In genomic region chrX:13029341-13029740, GRCh38 we compare ENCODE assay signal across 9 cellular contexts. TPM values are rescaled to one million over a fixed set of nuclear protein-coding genes. Genes with fewer than 3 reads are reported as not detected.
DNase-seq lines count a peak whose midpoint lies in the region; ATAC-seq and TF ChIP-seq lines count a peak whose summit lies in the region.
"Had no signal": no experiment of that assay in that cellular context is flagged by ENCODE, and none has a peak within 500 bp of the region (broad histone marks: within the 10 kb centered on the region; RNA-seq: fewer than 3 reads in every experiment).

No MANE protein-coding gene starts in this region.

- H3K27ac ChIP-seq in CD4-positive, alpha-beta T cell (ENCODE audit: low read depth, low read length) = peak overlapping the region; percentile 19
- peak overlapping the region; percentile 99 for H3K27ac ChIP-seq in PC-9
- peak overlapping the region; percentile 89 for H3K27ac ChIP-seq in endodermal cell (ENCODE audit: low read depth, low read length)

- H3F3A ChIP-seq in PC-9 (ENCODE audit: insufficient read depth, low read depth) = peaks cover 46% of the 10 kb centered on the region

- intact Hi-C loops in CD4-positive, alpha-beta T cell (cut with DNase I, micrococcal nuclease) = no loop called here
- intact Hi-C loops in PC-9 (cut with micrococcal nuclease; ENCODE audit: unreplicated experiment) = loop anchor here (1.0 to 2.0 kb wide), 12 partner anchors 21 to 459 kb away; no protein-coding TSS in a partner anchor

- H3K36me3 Mint-ChIP-seq in CD4-positive, alpha-beta T cell (ENCODE audit: low read depth) = no peaks in the 10 kb centered on the region
- H3K36me3 Mint-ChIP-seq in endodermal cell (ENCODE audit: low read depth) = no peaks in the 10 kb centered on the region
- no peaks in the 10 kb centered on the region for H3K36me3 Mint-ChIP-seq in natural killer cell treated with Interleukin-12 subunit alpha and Interleukin-12 subunit beta and Interleukin-15 and Interleukin-18, amount 100 ng/mL, for 72 hours

- peak overlapping the region; percentile 37; the same call in 1 of the 2 replicates for H3K4me3 ChIP-seq in PC-9
- H3K4me3 ChIP-seq in endodermal cell (ENCODE audit: low read length) = peak overlapping the region; percentile 70

- peaks cover 83% of the 10 kb centered on the region for H3K4me1 Mint-ChIP-seq in CD4-positive, alpha-beta T cell (ENCODE audit: low read depth)
- peaks cover 29% of the 10 kb centered on the region for H3K4me1 Mint-ChIP-seq in endodermal cell
- peaks cover 37 to 43% of the 10 kb centered on the region in 2 donors for H3K4me1 Mint-ChIP-seq in natural killer cell treated with Interleukin-12 subunit alpha and Interleukin-12 subunit beta and Interleukin-15 and Interleukin-18, amount 100 ng/mL, for 72 hours (ENCODE audit: low read depth in 2 of 2)

- H3K9me3 Mint-ChIP-seq in CD4-positive, alpha-beta T cell = no peaks in the 10 kb centered on the region
- H3K9me3 Mint-ChIP-seq in endodermal cell = peaks cover 34% of the 10 kb centered on the region
- H3K9me3 Mint-ChIP-seq in natural killer cell treated with Interleukin-12 subunit alpha and Interleukin-12 subunit beta and Interleukin-15 and Interleukin-18, amount 100 ng/mL, for 72 hours = peaks cover 2% of the 10 kb centered on the region
- H3K9me3 Mint-ChIP-seq: activated B cell treated with CpG ODN at 0.5 μM for 24 hours had no signal

- H3K36me3 ChIP-seq in PC-9 (ENCODE audit: low read depth) (no peaks in the 10 kb centered on the region), endodermal cell (ENCODE audit: control insufficient read depth, insufficient read depth, low read length) (no peaks in the 10 kb centered on the region)

- H3K27me3 Mint-ChIP-seq in CD4-positive, alpha-beta T cell = no peaks in the 10 kb centered on the region
- no peaks in the 10 kb centered on the region for H3K27me3 Mint-ChIP-seq in endodermal cell (ENCODE audit: insufficient read depth)
- H3K27me3 Mint-ChIP-seq in natural killer cell treated with Interleukin-12 subunit alpha and Interleukin-12 subunit beta and Interleukin-15 and Interleukin-18, amount 100 ng/mL, for 72 hours = peaks cover 0 to 17% of the 10 kb centered on the region in 2 donors
- H3K27me3 Mint-ChIP-seq: activated B cell treated with CpG ODN at 0.5 μM for 24 hours had no signal

- peak overlapping the region; percentile 98 for H3K27ac Mint-ChIP-seq in CD4-positive, alpha-beta T cell
- peak overlapping the region; percentile 98 for H3K27ac Mint-ChIP-seq in endodermal cell
- H3K27ac Mint-ChIP-seq in natural killer cell treated with Interleukin-12 subunit alpha and Interleukin-12 subunit beta and Interleukin-15 and Interleukin-18, amount 100 ng/mL, for 72 hours = peak overlapping the region; percentile 62 to 80
- H3K27ac Mint-ChIP-seq: activated B cell treated with CpG ODN at 0.5 μM for 24 hours had no signal

- CTCF ChIA-PET in CD4-positive, alpha-beta T cell (lab: Charles Lee) = interaction anchor here (1.9 to 2.0 kb wide), 2 partner anchors 63 to 82 kb away, joined by 8 to 13 read pairs; no protein-coding TSS in a partner anchor
- CTCF ChIA-PET in PC-9 (lab: Charles Lee) = no interaction called here

- no peak for TF ChIP-seq CTCF in CD4-positive, alpha-beta T cell (IDR thresholded peaks at IDR 0.05)
- no peak for TF ChIP-seq CTCF in PC-9 (conservative IDR thresholded peaks at IDR 0.05)
- no peak for TF ChIP-seq CTCF in endodermal cell (conservative IDR thresholded peaks at IDR 0.05)

- POLR2A ChIA-PET in CD4-positive, alpha-beta T cell (lab: Charles Lee) = interaction anchor here (0.5 to 11.6 kb wide), 12 partner anchors 14 to 80 kb away, joined by 3 to 184 read pairs (median 15); partner anchors contain the start of genes FAM9C and TMSB4X
- POLR2A ChIA-PET in PC-9 (lab: Charles Lee; ENCODE audit: unreplicated experiment) = no interaction called here

- H3K4me1 ChIP-seq in PC-9 (replicated peaks; ENCODE audit: insufficient read depth) (peaks cover 56% of the 10 kb centered on the region), endodermal cell (ENCODE audit: control insufficient read depth, insufficient read depth, low read length) (no peaks in the 10 kb centered on the region)

- peak in 3 of 10 experiments; percentile 9 to 16 (median 10) for DNase-seq in CD4-positive, alpha-beta T cell
- DNase-seq in PC-9 (peak; percentile 74 to 81), endodermal cell (peak; percentile 84), NCI-H2081 (lab: John Stamatoyannopoulos, UW) (no peak), NCI-H1694 treated with DMSO at 0.1 percent for 48 hours (lab: John Stamatoyannopoulos, UW) (no peak)
- no peak for DNase-seq in natural killer cell treated with Interleukin-12 subunit alpha and Interleukin-12 subunit beta and Interleukin-15 and Interleukin-18, amount 100 ng/mL, for 72 hours (ENCODE audit: low spot score)
- DNase-seq: activated B cell treated with CpG ODN at 0.5 μM for 24 hours had no signal

- H3K4me3 Mint-ChIP-seq in CD4-positive, alpha-beta T cell = peak overlapping the region; percentile 70
- peak overlapping the region; percentile 39 for H3K4me3 Mint-ChIP-seq in endodermal cell
- H3K4me3 Mint-ChIP-seq in natural killer cell treated with Interleukin-12 subunit alpha and Interleukin-12 subunit beta and Interleukin-15 and Interleukin-18, amount 100 ng/mL, for 72 hours = no peak overlapping the region

- H3K4me2 ChIP-seq in PC-9 = peak overlapping the region; percentile 76

- H3K27me3 ChIP-seq in CD4-positive, alpha-beta T cell (ENCODE audit: control insufficient read depth, insufficient read depth, low read length) = no peaks in the 10 kb centered on the region
- no peaks in the 10 kb centered on the region for H3K27me3 ChIP-seq in PC-9 (ENCODE audit: insufficient read depth, low read depth)
- no peaks in the 10 kb centered on the region for H3K27me3 ChIP-seq in endodermal cell (ENCODE audit: control insufficient read depth, insufficient read depth, low read length, poor library complexity, severe bottlenecking)

- TSS peak; percentile 86 for BruUV-seq in PC-9 (replicated peaks; lab: Mats Ljungman, UMichigan)

- no peaks in the 10 kb centered on the region for H3K9me3 ChIP-seq in CD4-positive, alpha-beta T cell (ENCODE audit: control insufficient read depth, low read length)
- H3K9me3 ChIP-seq in PC-9 (ENCODE audit: insufficient read depth, low read depth) (no peaks in the 10 kb centered on the region), endodermal cell (ENCODE audit: control insufficient read depth, low read length) (no peaks in the 10 kb centered on the region)

- H3K9me2 ChIP-seq in PC-9 (ENCODE audit: insufficient read depth) = no peaks in the 10 kb centered on the region

- WGBS in endodermal cell (ENCODE audit: insufficient coverage in 1 of 2, insufficient read length in 1 of 2), 2 experiments = 4% methylated on average over 5 of the region's 5 CpGs; no CpG with 5 or more reads in 1 of the 2 experiments

- H4K20me1 ChIP-seq in PC-9 (ENCODE audit: insufficient read depth) = no peaks in the 10 kb centered on the region

- H3K9ac ChIP-seq in endodermal cell (ENCODE audit: extremely low read depth, low read length, poor library complexity, severe bottlenecking) = peak overlapping the region; percentile 67

- H3K79me2 ChIP-seq in PC-9 (ENCODE audit: low read depth) = no peaks in the 10 kb centered on the region

- ATAC-seq in CD4-positive, alpha-beta T cell (ENCODE audit: poor library complexity) = peak; percentile 42
- ATAC-seq in natural killer cell treated with Interleukin-12 subunit alpha and Interleukin-12 subunit beta and Interleukin-15 and Interleukin-18, amount 100 ng/mL, for 72 hours = no peak
- ATAC-seq in GM19328 (IDR thresholded peaks at IDR 0.05; ENCODE audit: unreplicated experiment) (no peak), HG03432 (IDR thresholded peaks at IDR 0.05; ENCODE audit: unreplicated experiment) (no peak)

- H2AFZ ChIP-seq in PC-9 = no peak overlapping the region; the same call in 1 of the 2 replicates

RNA-seq across cellular contexts. Expression of gene FAM9C, which starts 15.1 kb away (rescaled TPM):
- total RNA-seq in CD4-positive, alpha-beta T cell = not detected
- not detected in 2 replicates for total RNA-seq in PC-9 (2021)
- not detected for total RNA-seq in endodermal cell
- not detected for polyA plus RNA-seq in endodermal cell (2013, experiment 1 of 2)
- not detected for polyA plus RNA-seq in endodermal cell (2013, experiment 2 of 2)
- total RNA-seq in natural killer cell treated with Interleukin-12 subunit alpha and Interleukin-12 subunit beta and Interleukin-15 and Interleukin-18, amount 100 ng/mL, for 72 hours = not detected
- total RNA-seq: activated B cell treated with CpG ODN at 0.5 μM for 24 hours had no signal

RNA-seq across cellular contexts. Expression of gene TMSB4X, which starts 54.4 kb away (rescaled TPM):
- total RNA-seq in CD4-positive, alpha-beta T cell = 1,000 to 10,000 TPM; 2,621 to 2,738 TPM
- total RNA-seq in PC-9 (2021) = 2,589 and 3,588 TPM in 2 replicates
- 1,000 to 10,000 TPM; 1,539 to 2,456 TPM for total RNA-seq in endodermal cell
- polyA plus RNA-seq in endodermal cell (2013, experiment 1 of 2) = 2,887 TPM
- 3,134 TPM for polyA plus RNA-seq in endodermal cell (2013, experiment 2 of 2)
- total RNA-seq in natural killer cell treated with Interleukin-12 subunit alpha and Interleukin-12 subunit beta and Interleukin-15 and Interleukin-18, amount 100 ng/mL, for 72 hours = 1,000 to 10,000 TPM; 2,674 to 5,601 TPM

Comparison
In these comparisons a context has a peak if more than half of its experiments do, and no peak if none do; other contexts are left out.
1. DNase-seq: peak in PC-9 (2 of 2) and endodermal cell (single experiment); none in natural killer cell treated with Interleukin-12 subunit alpha and Interleukin-12 subunit beta and Interleukin-15 and Interleukin-18, amount 100 ng/mL, for 72 hours (single experiment), NCI-H2081 (0 of 2) and NCI-H1694 treated with DMSO at 0.1 percent for 48 hours (single experiment).
2. H3K27ac ChIP-seq: peak in every context shown above with its lines; median percentile 99 in PC-9; 89 in endodermal cell; 19 in CD4-positive, alpha-beta T cell.
3. Peak in every context shown above with its lines, with median percentiles within 50 percentile points of each other: H3K27ac Mint-ChIP-seq.